In genomic region chr6:107805504-107805903, GRCh38 we compare ENCODE assay signal across 29 cellular contexts. TPM values are rescaled to one million over a fixed set of nuclear protein-coding genes. Genes with fewer than 3 reads are reported as not detected.
A peak's percentile ranks its signal among the peaks of the same experiment; 100 is the strongest.
DNase-seq lines count a peak whose midpoint lies in the region; ATAC-seq and TF ChIP-seq lines count a peak whose summit lies in the region.
"Had no signal": no experiment of that assay in that cellular context is flagged by ENCODE, and none has a peak within 500 bp of the region (broad histone marks: within the 10 kb centered on the region; RNA-seq: fewer than 3 reads in every experiment).

No MANE protein-coding gene starts in this region.

- H3K4me3 Mint-ChIP-seq in CD8-positive, alpha-beta T cell: no peak overlapping the region
- H3K4me3 Mint-ChIP-seq in activated naive CD8-positive, alpha-beta T cell treated with anti-CD3 and anti-CD28 coated beads for 36 hours: no peak overlapping the region
- H3K4me3 Mint-ChIP-seq in nephron progenitor cell (no peak overlapping the region), progenitor cell of endocrine pancreas (ENCODE audit: low read depth) (no peak overlapping the region)
- H3K4me3 Mint-ChIP-seq: CD14-positive monocyte; stimulated activated memory B cell treated with anti-CD40 and anti-IgM and Interleukin-4, amounts not matched to agents 10 μg/mL and 1 μg/mL and 100 μg/mL, for 72 hours had no signal

- no peaks in the 10 kb centered on the region for H3K9me3 ChIP-seq in CD8-positive, alpha-beta T cell (ENCODE audit: low read length)

- H3K27me3 ChIP-seq in CD8-positive, alpha-beta T cell (ENCODE audit: insufficient read depth, low read length): no peaks in the 10 kb centered on the region
- H3K27me3 ChIP-seq: brain microvascular endothelial cell had no signal

- H3K27ac ChIP-seq in CD8-positive, alpha-beta T cell (ENCODE audit: low read depth, low read length): no peak overlapping the region
- H3K27ac ChIP-seq: 22Rv1, brain microvascular endothelial cell, parathyroid adenoma had no signal

- no peaks in the 10 kb centered on the region for H3K9me3 Mint-ChIP-seq in CD8-positive, alpha-beta T cell
- no peaks in the 10 kb centered on the region for H3K9me3 Mint-ChIP-seq in activated naive CD8-positive, alpha-beta T cell treated with anti-CD3 and anti-CD28 coated beads for 36 hours
- H3K9me3 Mint-ChIP-seq in nephron progenitor cell: peaks cover 15% of the 10 kb centered on the region
- peaks cover 5% of the 10 kb centered on the region for H3K9me3 Mint-ChIP-seq in progenitor cell of endocrine pancreas (ENCODE audit: low read depth)
- H3K9me3 Mint-ChIP-seq: stimulated activated memory B cell treated with anti-CD40 and anti-IgM and Interleukin-4, amounts not matched to agents 10 μg/mL and 1 μg/mL and 100 μg/mL, for 72 hours had no signal

- peak; percentile 81 for ATAC-seq in CD8-positive, alpha-beta T cell
- ATAC-seq in HG03045 (IDR thresholded peaks at IDR 0.05; ENCODE audit: unreplicated experiment): no peak
- ATAC-seq: HepG2; right cardiac atrium; SK-N-SH treated with all-trans-retinoic acid at 6 μM for 48 hours; stimulated activated memory B cell treated with anti-CD40 and anti-IgM and Interleukin-4, amounts not matched to agents 10 μg/mL and 1 μg/mL and 100 μg/mL, for 72 hours had no signal

- intact Hi-C loops in CD8-positive, alpha-beta T cell (cut with DNase I, micrococcal nuclease): loop anchor here in 1 of 2 experiments (1.0 kb wide), 1 partner anchor 15 kb away; no protein-coding TSS in a partner anchor
- intact Hi-C loops in posterior cingulate gyrus (cut with DNase I): no loop called here

- peaks cover 78% of the 10 kb centered on the region for H3K4me1 Mint-ChIP-seq in CD8-positive, alpha-beta T cell (ENCODE audit: low read depth)
- peaks cover 50% of the 10 kb centered on the region for H3K4me1 Mint-ChIP-seq in activated naive CD8-positive, alpha-beta T cell treated with anti-CD3 and anti-CD28 coated beads for 36 hours
- H3K4me1 Mint-ChIP-seq in nephron progenitor cell (peaks cover 43% of the 10 kb centered on the region), progenitor cell of endocrine pancreas (ENCODE audit: low read depth) (peaks cover 15% of the 10 kb centered on the region)
- H3K4me1 Mint-ChIP-seq: CD14-positive monocyte; stimulated activated memory B cell treated with anti-CD40 and anti-IgM and Interleukin-4, amounts not matched to agents 10 μg/mL and 1 μg/mL and 100 μg/mL, for 72 hours had no signal

- H3K4me1 ChIP-seq in CD8-positive, alpha-beta T cell (ENCODE audit: insufficient read depth, low read length): peaks cover 30% of the 10 kb centered on the region
- H3K4me1 ChIP-seq: parathyroid adenoma had no signal

- H3K36me3 ChIP-seq in CD8-positive, alpha-beta T cell (ENCODE audit: insufficient read depth, low read length): no peaks in the 10 kb centered on the region
- H3K36me3 ChIP-seq: brain microvascular endothelial cell had no signal

- POLR2A ChIA-PET in CD8-positive, alpha-beta T cell (lab: Charles Lee): interaction anchor here (2.4 kb wide), 1 partner anchor 14 kb away, joined by 6 read pairs; no protein-coding TSS in a partner anchor

- H3K27me3 Mint-ChIP-seq in CD8-positive, alpha-beta T cell (ENCODE audit: low read depth): no peaks in the 10 kb centered on the region
- H3K27me3 Mint-ChIP-seq in activated naive CD8-positive, alpha-beta T cell treated with anti-CD3 and anti-CD28 coated beads for 36 hours: no peaks in the 10 kb centered on the region
- H3K27me3 Mint-ChIP-seq in nephron progenitor cell (ENCODE audit: low read depth, poor library complexity) (peaks cover 8% of the 10 kb centered on the region), progenitor cell of endocrine pancreas (no peaks in the 10 kb centered on the region)
- H3K27me3 Mint-ChIP-seq: stimulated activated memory B cell treated with anti-CD40 and anti-IgM and Interleukin-4, amounts not matched to agents 10 μg/mL and 1 μg/mL and 100 μg/mL, for 72 hours had no signal

- CTCF ChIA-PET in CD8-positive, alpha-beta T cell (lab: Charles Lee): interaction anchor here (0.9 to 1.6 kb wide), 4 partner anchors 42 to 364 kb away, joined by 3 to 9 read pairs (median 4); no protein-coding TSS in a partner anchor

- peak overlapping the region; percentile 78 for H3K27ac Mint-ChIP-seq in CD8-positive, alpha-beta T cell
- peak overlapping the region; percentile 68 for H3K27ac Mint-ChIP-seq in activated naive CD8-positive, alpha-beta T cell treated with anti-CD3 and anti-CD28 coated beads for 36 hours
- peak overlapping the region; percentile 51 for H3K27ac Mint-ChIP-seq in nephron progenitor cell
- no peak overlapping the region for H3K27ac Mint-ChIP-seq in progenitor cell of endocrine pancreas
- H3K27ac Mint-ChIP-seq: stimulated activated memory B cell treated with anti-CD40 and anti-IgM and Interleukin-4, amounts not matched to agents 10 μg/mL and 1 μg/mL and 100 μg/mL, for 72 hours had no signal

- H3K36me3 Mint-ChIP-seq in CD8-positive, alpha-beta T cell: peaks cover 35% of the 10 kb centered on the region
- H3K36me3 Mint-ChIP-seq in activated naive CD8-positive, alpha-beta T cell treated with anti-CD3 and anti-CD28 coated beads for 36 hours: peaks cover 10% of the 10 kb centered on the region
- H3K36me3 Mint-ChIP-seq in nephron progenitor cell (ENCODE audit: low read depth): peaks cover 7% of the 10 kb centered on the region
- H3K36me3 Mint-ChIP-seq in progenitor cell of endocrine pancreas (ENCODE audit: insufficient read depth): peaks cover 2% of the 10 kb centered on the region
- H3K36me3 Mint-ChIP-seq: CD14-positive monocyte had no signal

- H3K4me3 ChIP-seq in CD8-positive, alpha-beta T cell (ENCODE audit: low read depth, low read length): no peak overlapping the region

- DNase-seq in DMS79 treated with DMSO at 0.1 percent for 48 hours (lab: John Stamatoyannopoulos, UW) (peak; percentile 9), DMS79 (lab: John Stamatoyannopoulos, UW) (no peak), nephron progenitor cell (no peak), posterior cingulate gyrus (no peak), progenitor cell of endocrine pancreas (ENCODE audit: low spot score, unreplicated experiment) (no peak)
- DNase-seq in CD8-positive, alpha-beta T cell: peak in 1 of 7 experiments; percentile 23
- DNase-seq in activated naive CD8-positive, alpha-beta T cell treated with anti-CD3 and anti-CD28 coated beads for 36 hours: no peak
- DNase-seq: activated CD4-positive, alpha-beta T cell treated with anti-CD3 and anti-CD28 coated beads for 1 hour; activated effector memory CD4-positive, alpha-beta T cell treated with Interleukin-2 at 50 U/mL for 16 hours; amniotic stem cell; brain microvascular endothelial cell; effector CD4-positive, alpha-beta T cell; glutamatergic neuron; GOT3; Karpas-422; midbrain; NCI-H1436; NCI-H82; right cardiac atrium; stimulated activated CD4-positive, alpha-beta T cell treated with anti-CD3 and anti-CD28 coated beads, Interleukin-12 subunit alpha, Interleukin-12 subunit beta, amount 100 ng/mL, for 4 hours; stimulated activated CD4-positive, alpha-beta T cell treated with anti-CD3 and anti-CD28 coated beads, Interleukin-4, amount 100 ng/mL, for 24 hours had no signal

- no peak for TF ChIP-seq CTCF in CD8-positive, alpha-beta T cell (IDR thresholded peaks at IDR 0.05)
- TF ChIP-seq CTCF in nephron progenitor cell (IDR thresholded peaks at IDR 0.05) (no peak), progenitor cell of endocrine pancreas (IDR thresholded peaks at IDR 0.05; ENCODE audit: unreplicated experiment) (no peak)

RNA-seq across cellular contexts. Expression of gene SCML4, which starts 18.6 kb away (rescaled TPM):
- 10 to 100 TPM; 34.7 to 36.7 TPM for total RNA-seq in CD8-positive, alpha-beta T cell
- total RNA-seq in activated naive CD8-positive, alpha-beta T cell treated with anti-CD3 and anti-CD28 coated beads for 36 hours: 10 to 100 TPM; 15.3 to 16.3 TPM
- total RNA-seq in progenitor cell of endocrine pancreas: 0.31 and 0.69 TPM in 2 replicates
- total RNA-seq: epithelial cell of proximal tubule, HepG2 had no signal
